Comparison of ENCODE assay signal across 8 cellular contexts in genomic region chr10:21172774-21173432, GRCh38.
DNase-seq lines count a peak whose midpoint lies in the region; ATAC-seq and TF ChIP-seq lines count a peak whose summit lies in the region.

No MANE protein-coding gene starts in this region.

- CTCF ChIA-PET in MCF 10A (lab: Yijun Ruan, JAX) = interaction anchor here (0.6 to 2.5 kb wide), 15 partner anchors 10 to 379 kb away, joined by 3 to 12 read pairs (median 4); no protein-coding TSS in a partner anchor
- CTCF ChIA-PET in activated CD8-positive, alpha-beta memory T cell treated with anti-CD3 and anti-CD28 coated beads, Interleukin-2, amount 10 ng/mL, durations not matched to agents 7 days and 5 days (lab: Charles Lee) = no interaction called here

- H3K27ac Mint-ChIP-seq in MCF 10A (ENCODE audit: low read depth, unreplicated experiment) = no peak overlapping the region
- no peak overlapping the region for H3K27ac Mint-ChIP-seq in activated CD8-positive, alpha-beta memory T cell treated with anti-CD3 and anti-CD28 coated beads, Interleukin-2, amount 10 ng/mL, durations not matched to agents 7 days and 5 days

- intact Hi-C loops in MCF 10A (cut with micrococcal nuclease) = no loop called here

- H3K27ac ChIP-seq in temporal lobe (ENCODE audit: low read depth, low read length) = peak overlapping the region; percentile 40

- H3K9me3 Mint-ChIP-seq in MCF 10A (ENCODE audit: unreplicated experiment) = no peaks in the 10 kb centered on the region
- H3K9me3 Mint-ChIP-seq in activated CD8-positive, alpha-beta memory T cell treated with anti-CD3 and anti-CD28 coated beads, Interleukin-2, amount 10 ng/mL, durations not matched to agents 7 days and 5 days (ENCODE audit: low read depth) = no peaks in the 10 kb centered on the region

- H3K4me1 Mint-ChIP-seq in MCF 10A (ENCODE audit: insufficient read depth, unreplicated experiment) = peaks cover 28% of the 10 kb centered on the region
- H3K4me1 Mint-ChIP-seq in activated CD8-positive, alpha-beta memory T cell treated with anti-CD3 and anti-CD28 coated beads, Interleukin-2, amount 10 ng/mL, durations not matched to agents 7 days and 5 days = peaks cover 10% of the 10 kb centered on the region

- peaks cover 6% of the 10 kb centered on the region for H3K36me3 Mint-ChIP-seq in MCF 10A (ENCODE audit: insufficient read depth, unreplicated experiment)
- peaks cover 2% of the 10 kb centered on the region for H3K36me3 Mint-ChIP-seq in activated CD8-positive, alpha-beta memory T cell treated with anti-CD3 and anti-CD28 coated beads, Interleukin-2, amount 10 ng/mL, durations not matched to agents 7 days and 5 days

- no peak for TF ChIP-seq CTCF in MCF 10A (IDR thresholded peaks at IDR 0.05; ENCODE audit: unreplicated experiment)

- POLR2A ChIA-PET in MCF 10A (lab: Yijun Ruan, JAX) = interaction anchor here (0.6 to 1.9 kb wide), 11 partner anchors 9 to 94 kb away, joined by 3 to 10 read pairs (median 4); no protein-coding TSS in a partner anchor

- ATAC-seq in HG03196 (IDR thresholded peaks at IDR 0.05; ENCODE audit: unreplicated experiment) (no peak), HG03378 (IDR thresholded peaks at IDR 0.05; ENCODE audit: unreplicated experiment) (no peak)
- ATAC-seq in activated CD8-positive, alpha-beta memory T cell treated with anti-CD3 and anti-CD28 coated beads, Interleukin-2, amount 10 ng/mL, durations not matched to agents 7 days and 5 days = no peak

- DNase-seq in DMS 273 (lab: John Stamatoyannopoulos, UW; ENCODE audit: unreplicated experiment) (peak; percentile 20), DMS 273 treated with DMSO at 0.1 percent for 48 hours (lab: John Stamatoyannopoulos, UW) (no peak), MCF 10A (ENCODE audit: unreplicated experiment) (no peak), kidney tubule cell (ENCODE audit: low spot score) (peak; percentile 40)
- no peak for DNase-seq in activated CD8-positive, alpha-beta memory T cell treated with anti-CD3 and anti-CD28 coated beads, Interleukin-2, amount 10 ng/mL, durations not matched to agents 7 days and 5 days

- peak overlapping the region; percentile 79 for H3K4me3 Mint-ChIP-seq in MCF 10A (ENCODE audit: unreplicated experiment)
- H3K4me3 Mint-ChIP-seq in activated CD8-positive, alpha-beta memory T cell treated with anti-CD3 and anti-CD28 coated beads, Interleukin-2, amount 10 ng/mL, durations not matched to agents 7 days and 5 days = no peak overlapping the region

- no TSS peak for BruUV-seq in MCF 10A (replicated peaks; lab: Mats Ljungman, UMichigan)

- no peaks in the 10 kb centered on the region for H3K27me3 Mint-ChIP-seq in MCF 10A (ENCODE audit: insufficient read depth, unreplicated experiment)
- peaks cover 55% of the 10 kb centered on the region for H3K27me3 Mint-ChIP-seq in activated CD8-positive, alpha-beta memory T cell treated with anti-CD3 and anti-CD28 coated beads, Interleukin-2, amount 10 ng/mL, durations not matched to agents 7 days and 5 days

Comparison
In these comparisons a context has a peak if more than half of its experiments do, and no peak if none do; other contexts are left out.
1. DNase-seq: peak in DMS 273 (single experiment) and kidney tubule cell (single experiment); none in DMS 273 treated with DMSO at 0.1 percent for 48 hours (single experiment), MCF 10A (single experiment) and activated CD8-positive, alpha-beta memory T cell treated with anti-CD3 and anti-CD28 coated beads, Interleukin-2, amount 10 ng/mL, durations not matched to agents 7 days and 5 days (single experiment).